1 cellular context compared by ENCODE assay signal in the genomic region with DNA sequence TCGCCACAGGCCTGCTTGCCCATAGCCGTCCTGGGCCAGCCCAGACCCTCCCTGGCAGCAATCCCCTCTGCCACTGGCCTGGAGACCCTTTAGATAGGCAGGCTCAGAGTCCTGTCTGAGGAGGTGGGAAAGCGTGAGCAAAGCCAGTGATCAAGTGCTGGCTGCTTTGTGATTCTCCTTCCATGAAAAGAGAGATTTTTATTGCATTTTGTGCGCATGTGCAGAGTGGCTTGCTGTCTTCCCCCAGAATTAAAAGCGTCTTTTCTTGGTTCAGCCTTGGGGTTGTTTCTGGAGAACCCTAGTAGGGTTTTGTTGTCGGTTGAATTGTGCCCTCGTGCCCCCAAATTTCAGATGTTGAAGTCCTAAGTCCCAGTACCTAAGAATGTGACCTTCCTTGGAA.
TF ChIP-seq lines count a peak whose summit lies in the region.

No MANE protein-coding gene starts in this region.

TF ChIP-seq in K562, 482 proteins besides CTCF, POLR2A, EP300 and RAD21:
- TF ChIP-seq ZNF212 (CRISPR knock-in tag; IDR thresholded peaks at IDR 0.05) (no peak), POLR2AphosphoS5 (IDR thresholded peaks at IDR 0.05; ENCODE audit: control insufficient read depth, insufficient read depth, low read depth, low read length) (no peak), KDM2B (CRISPR knock-in tag; IDR thresholded peaks at IDR 0.05) (no peak), NRF1 (conservative IDR thresholded peaks at IDR 0.05 in 1 of 2, IDR thresholded peaks at IDR 0.05 in 1 of 2) (peak; percentile 56 to 60)
